In the genomic region with DNA sequence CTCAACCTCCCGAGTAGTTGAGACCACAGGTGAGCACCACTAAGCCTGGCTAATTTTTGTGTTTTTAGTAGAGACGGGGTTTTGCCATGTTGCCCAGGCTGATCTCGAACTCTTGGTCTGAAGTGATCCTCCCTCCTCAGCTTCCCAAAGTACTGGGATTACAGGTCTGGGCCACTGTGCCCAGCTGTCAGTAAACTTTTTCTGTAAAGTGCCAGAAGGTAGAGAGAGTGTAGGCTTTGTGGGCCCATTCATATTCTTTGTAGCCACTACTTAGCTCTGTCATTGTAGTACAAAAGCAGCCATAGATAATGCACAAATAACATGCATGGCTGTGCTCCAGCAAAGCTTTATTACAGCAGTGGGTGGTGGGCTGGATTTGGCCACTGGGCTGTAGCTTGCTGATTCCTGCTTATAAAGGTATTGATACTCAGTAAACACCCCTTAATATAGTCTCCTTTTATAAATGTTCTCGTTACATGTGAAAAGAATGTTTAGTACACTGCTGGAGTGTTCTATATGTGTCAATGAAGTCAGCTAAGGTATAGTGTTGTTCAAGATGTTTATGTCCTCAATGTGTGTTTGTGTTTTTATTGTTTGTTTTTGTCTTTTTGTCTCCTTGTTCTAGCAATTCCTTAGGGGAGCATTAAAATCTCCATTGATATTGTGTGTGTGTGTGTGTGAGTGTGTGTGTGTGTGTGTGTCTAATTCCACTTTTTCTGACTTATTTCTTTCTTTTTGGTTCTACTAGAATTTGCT, we compare ENCODE assay signal across 23 cellular contexts.
DNase-seq lines count a peak whose midpoint lies in the region; ATAC-seq, FAIRE-seq and TF ChIP-seq lines count a peak whose summit lies in the region.
"Had no signal": no experiment of that assay in that cellular context is flagged by ENCODE, and none has a peak within 500 bp of the region (broad histone marks: within the 10 kb centered on the region; RNA-seq: fewer than 3 reads in every experiment).

No MANE protein-coding gene starts in this region.

- peaks cover 19% of the 10 kb centered on the region for H3K79me2 ChIP-seq in K562 (ENCODE audit: control insufficient read depth, insufficient read depth, low read length)
- no peaks in the 10 kb centered on the region for H3K79me2 ChIP-seq in neural progenitor cell (ENCODE audit: low read depth)

- H3K9me3 ChIP-seq in K562 (replicated peaks; ENCODE audit: control insufficient read depth, insufficient read depth, low read depth, low read length) (no peaks in the 10 kb centered on the region), neural progenitor cell (ENCODE audit: low read depth) (no peaks in the 10 kb centered on the region)
- H3K9me3 ChIP-seq: BE2C had no signal

- H3K27me3 Mint-ChIP-seq in neural progenitor cell (ENCODE audit: insufficient read depth, low read depth), result no peaks in the 10 kb centered on the region
- H3K27me3 Mint-ChIP-seq: CD4-positive, alpha-beta memory T cell; CD4-positive, CD25-positive, alpha-beta regulatory T cell had no signal

- TF ChIP-seq POLR2A in K562 (conservative IDR thresholded peaks at IDR 0.05), result peak; percentile 95

- no peak for TF ChIP-seq EP300 in K562 (IDR thresholded peaks at IDR 0.05; ENCODE audit: low read length)

- DNase-seq in NCI-H345 (lab: John Stamatoyannopoulos, UW) (peak; percentile 25), NCI-H345 treated with DMSO at 0.1 percent for 48 hours (lab: John Stamatoyannopoulos, UW; ENCODE audit: unreplicated experiment) (no peak), NCI-H1930 (lab: John Stamatoyannopoulos, UW) (peak; percentile 86 to 90), K562 (ENCODE audit: extremely low read depth in 1 of 4, low spot score in 3 of 4) (peak in 2 of 4 experiments; percentile 27 to 63), neural progenitor cell (ENCODE audit: low spot score) (no peak), posterior cingulate gyrus (no peak)
- DNase-seq: 8988T; ACHN; BE2C; C1 segment of cervical spinal cord; Calu3; CD4-positive, alpha-beta memory T cell; CD4-positive, CD25-positive, alpha-beta regulatory T cell; CD8-positive, alpha-beta memory T cell; COR-L47; DMS79 treated with DMSO at 0.1 percent for 48 hours; GF-D8 had no signal

- POLR2A ChIA-PET in K562 (lab: Yijun Ruan, JAX), result interaction anchor here (0.7 to 2.2 kb wide), 5 partner anchors 9 to 338 kb away, joined by 3 to 9 read pairs (median 4); no protein-coding TSS in a partner anchor

- no TSS peak for BruUV-seq in K562 (replicated peaks; lab: Mats Ljungman, UMichigan)

- H4K20me1 ChIP-seq in K562 (replicated peaks; ENCODE audit: control insufficient read depth, insufficient read depth, low read length) (no peaks in the 10 kb centered on the region), neural progenitor cell (ENCODE audit: low read depth) (no peaks in the 10 kb centered on the region)
- H4K20me1 ChIP-seq: BLaER1 had no signal

- H2AFZ ChIP-seq in K562 (ENCODE audit: low read depth, low read length) (no peak overlapping the region), neural progenitor cell (replicated peaks) (no peak overlapping the region)

- no peaks in the 10 kb centered on the region for H3K27me3 ChIP-seq in K562 (ENCODE audit: control insufficient read depth in 2 of 2, insufficient read depth in 2 of 2, low read length in 2 of 2)
- H3K27me3 ChIP-seq in neural progenitor cell, result no peaks in the 10 kb centered on the region
- H3K27me3 ChIP-seq: BLaER1 had no signal

- H3K4me2 ChIP-seq in K562 (ENCODE audit: insufficient read depth, low read length), result no peak overlapping the region
- no peak overlapping the region for H3K4me2 ChIP-seq in neural progenitor cell
- H3K4me2 ChIP-seq: BLaER1 had no signal

- H3K27ac ChIP-seq in K562 (ENCODE audit: extremely low read depth, low read depth, low read length) (no peak overlapping the region), neural progenitor cell (no peak overlapping the region)
- H3K27ac ChIP-seq: BLaER1 had no signal

- peaks cover 3 to 17% of the 10 kb centered on the region in 2 experiments; a peak in 3 of 5 replicates for H3K4me1 ChIP-seq in K562 (replicated peaks in 1 of 2; ENCODE audit: control insufficient read depth in 2 of 2, insufficient read depth in 2 of 2, low read length in 2 of 2)
- H3K4me1 ChIP-seq in neural progenitor cell, result no peaks in the 10 kb centered on the region
- H3K4me1 ChIP-seq: BE2C, BLaER1 had no signal

- ATAC-seq in K562 (peak; percentile 57), GM18873 (IDR thresholded peaks at IDR 0.05; ENCODE audit: low FRiP score, unreplicated experiment) (no peak)

- FAIRE-seq in K562 (lab: Jason Lieb, UNC), result no peak
- FAIRE-seq: D721Med, G401.6, GM12891 had no signal

- in situ Hi-C loops in K562 (cut with MboI), result no loop called here

- H3K36me3 ChIP-seq in K562 (ENCODE audit: control insufficient read depth, insufficient read depth, low read length), result peaks cover 56% of the 10 kb centered on the region
- H3K36me3 ChIP-seq in neural progenitor cell, result no peaks in the 10 kb centered on the region
- H3K36me3 ChIP-seq: BE2C, BLaER1 had no signal

- WGBS in K562 (ENCODE audit: insufficient coverage, low coverage, missing lambda C conversion rate), result 40% methylated on average over 4 of the region's 4 CpGs

- H3K9me3 Mint-ChIP-seq in neural progenitor cell, result peaks cover 47% of the 10 kb centered on the region

- H3K4me3 Mint-ChIP-seq in neural progenitor cell, result no peak overlapping the region
- H3K4me3 Mint-ChIP-seq: CD14-positive monocyte; CD4-positive, alpha-beta memory T cell; CD8-positive, alpha-beta memory T cell had no signal

- TF ChIP-seq RAD21 in K562 (CRISPR knock-in tag; conservative IDR thresholded peaks at IDR 0.05 in 1 of 2, IDR thresholded peaks at IDR 0.05 in 1 of 2), result peak in 1 of 2 experiments; percentile 6; a peak in 1 of 4 replicates

- no peaks in the 10 kb centered on the region for H3F3A ChIP-seq in neural progenitor cell (ENCODE audit: low read depth)

- intact Hi-C loops in K562 (cut with micrococcal nuclease) (no loop called here), posterior cingulate gyrus (cut with DNase I) (no loop called here)

- no peaks in the 10 kb centered on the region for H3K36me3 Mint-ChIP-seq in neural progenitor cell
- H3K36me3 Mint-ChIP-seq: CD14-positive monocyte; CD4-positive, alpha-beta memory T cell; CD8-positive, alpha-beta memory T cell had no signal

- H3K9me1 ChIP-seq in K562 (ENCODE audit: control insufficient read depth, insufficient read depth, low read length), result no peaks in the 10 kb centered on the region

- CTCF ChIA-PET in K562 (lab: Yijun Ruan, JAX; ENCODE audit: low intra/inter-chr PET ratio), result no interaction called here

- H3K4me3 ChIP-seq in K562, result no peak overlapping the region
- H3K4me3 ChIP-seq in neural progenitor cell, result no peak overlapping the region
- H3K4me3 ChIP-seq: BLaER1 had no signal

- H3K4me1 Mint-ChIP-seq in neural progenitor cell, result no peaks in the 10 kb centered on the region
- H3K4me1 Mint-ChIP-seq: CD14-positive monocyte; CD4-positive, alpha-beta memory T cell; CD4-positive, CD25-positive, alpha-beta regulatory T cell; CD8-positive, alpha-beta memory T cell had no signal

- H3K27ac Mint-ChIP-seq in neural progenitor cell, result no peak overlapping the region
- H3K27ac Mint-ChIP-seq: CD14-positive monocyte; CD4-positive, alpha-beta memory T cell; CD4-positive, CD25-positive, alpha-beta regulatory T cell; CD8-positive, alpha-beta memory T cell had no signal

- TF ChIP-seq CTCF in K562 (IDR thresholded peaks at IDR 0.05 in 2 of 3, conservative IDR thresholded peaks at IDR 0.05 in 1 of 3; ENCODE audit: insufficient read depth in 2 of 3, low read depth in 1 of 3, low read length in 3 of 3) (no peak), neural progenitor cell (IDR thresholded peaks at IDR 0.05) (no peak)

- H3K9ac ChIP-seq in K562 (ENCODE audit: insufficient read depth in 1 of 2, low read depth in 2 of 2, low read length in 2 of 2) (no peak overlapping the region), neural progenitor cell (no peak overlapping the region)
- H3K9ac ChIP-seq: BLaER1 had no signal

TF ChIP-seq in K562, 482 proteins besides CTCF, POLR2A, EP300 and RAD21 (continues in another document):
- no peak for TF ChIP-seq CHD2 (IDR thresholded peaks at IDR 0.05; ENCODE audit: low read depth, low read length)
- TF ChIP-seq HIVEP1 (CRISPR knock-in tag; IDR thresholded peaks at IDR 0.05), result no peak
- TF ChIP-seq MAFK (IDR thresholded peaks at IDR 0.05; ENCODE audit: low read length), result no peak
- TF ChIP-seq POLR2H (tag; IDR thresholded peaks at IDR 0.05; ENCODE audit: low read depth), result peak; percentile 86
- peak; percentile 22 for TF ChIP-seq CAMTA2 (CRISPR knock-in tag; conservative IDR thresholded peaks at IDR 0.05)
- TF ChIP-seq JUN (IDR thresholded peaks at IDR 0.05; ENCODE audit: borderline replicate concordance, low read depth, low read length), result no peak
- no peak for TF ChIP-seq JUN (CRISPR knock-in tag; IDR thresholded peaks at IDR 0.05; ENCODE audit: borderline replicate concordance)
- no peak for TF ChIP-seq NEUROD1 (IDR thresholded peaks at IDR 0.05; ENCODE audit: borderline replicate concordance, low read depth, low read length, partially characterized antibody)
- TF ChIP-seq PHTF2 (CRISPR knock-in tag; IDR thresholded peaks at IDR 0.05), result peak; percentile 65; the same call in 1 of the 2 replicates
- no peak for TF ChIP-seq ZNF79 (CRISPR knock-in tag; IDR thresholded peaks at IDR 0.05; ENCODE audit: low read depth)
- no peak for TF ChIP-seq HOXB6 (CRISPR knock-in tag; IDR thresholded peaks at IDR 0.05; ENCODE audit: borderline replicate concordance)
- no peak for TF ChIP-seq ZKSCAN3 (CRISPR knock-in tag; IDR thresholded peaks at IDR 0.05)
- TF ChIP-seq ZKSCAN8 (CRISPR knock-in tag; IDR thresholded peaks at IDR 0.05), result no peak
- TF ChIP-seq ZNF764 (CRISPR knock-in tag; IDR thresholded peaks at IDR 0.05; ENCODE audit: low read depth), result no peak; the same call in 1 of the 2 replicates
- no peak for TF ChIP-seq ZFP36 (IDR thresholded peaks at IDR 0.05; ENCODE audit: low read depth, low read length, partially characterized antibody)
- no peak for TF ChIP-seq ZNF699 (CRISPR knock-in tag; IDR thresholded peaks at IDR 0.05; ENCODE audit: insufficient replicate concordance)
- TF ChIP-seq CBX5 (IDR thresholded peaks at IDR 0.05; ENCODE audit: borderline replicate concordance, low read depth), result no peak
- 0 out of 2 replicates have a peak, but pooled peaks have one; percentile 26 for TF ChIP-seq ZNF253 (CRISPR knock-in tag; conservative IDR thresholded peaks at IDR 0.05)
- no peak for TF ChIP-seq CBX8 (IDR thresholded peaks at IDR 0.05; ENCODE audit: borderline replicate concordance, extremely low read depth, low read depth, low read length, poor library complexity, severe bottlenecking)
- peak; percentile 48; the same call in 1 of the 2 replicates for TF ChIP-seq MYNN (IDR thresholded peaks at IDR 0.05)
- no peak for TF ChIP-seq MYNN (CRISPR knock-in tag; IDR thresholded peaks at IDR 0.05)

Comparison
In these comparisons a context has a peak if more than half of its experiments do, and no peak if none do; other contexts are left out.
1. DNase-seq: peak in NCI-H345 (single experiment) and NCI-H1930 (2 of 2); none in NCI-H345 treated with DMSO at 0.1 percent for 48 hours (single experiment), neural progenitor cell (single experiment) and posterior cingulate gyrus (0 of 10).